In the genomic region with DNA sequence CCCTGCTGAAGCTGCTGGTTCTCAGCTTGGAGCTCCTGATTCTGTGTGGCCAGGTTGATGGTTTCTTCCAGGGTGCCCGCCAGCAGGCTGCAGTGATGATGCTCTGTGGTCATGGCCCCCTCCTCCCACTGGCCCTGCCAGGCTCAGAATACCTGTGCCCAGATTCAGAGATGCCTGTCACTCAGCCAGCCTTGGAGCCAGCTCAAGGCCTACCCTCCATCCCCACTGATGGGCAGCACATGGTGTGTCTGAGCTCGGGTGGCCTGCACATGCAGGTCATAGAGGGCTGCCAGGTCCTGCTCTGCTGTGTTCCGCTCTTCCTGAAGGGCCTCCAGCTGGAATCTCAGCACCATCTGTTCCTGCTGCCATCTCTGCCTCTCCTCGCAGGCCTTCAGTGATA, we compare ENCODE assay signal across 1 cellular context.
TF ChIP-seq lines count a peak whose summit lies in the region.

No MANE protein-coding gene starts in this region.

TF ChIP-seq in GM23338, 12 proteins besides CTCF, POLR2A, EP300 and RAD21 (continued from another document):
- TF ChIP-seq REST (IDR thresholded peaks at IDR 0.05; ENCODE audit: unreplicated experiment) (no peak), EZH2 (IDR thresholded peaks at IDR 0.05; ENCODE audit: low read depth, unreplicated experiment) (no peak), NANOG (IDR thresholded peaks at IDR 0.05; ENCODE audit: borderline replicate concordance) (no peak), EZH2phosphoT487 (IDR thresholded peaks at IDR 0.05; ENCODE audit: unreplicated experiment) (no peak), STAT1 (IDR thresholded peaks at IDR 0.05; ENCODE audit: unreplicated experiment) (no peak), ZNF114 (CRISPR knock-in tag; IDR thresholded peaks at IDR 0.05) (no peak)
- TF ChIP-seq, protein P1, sequence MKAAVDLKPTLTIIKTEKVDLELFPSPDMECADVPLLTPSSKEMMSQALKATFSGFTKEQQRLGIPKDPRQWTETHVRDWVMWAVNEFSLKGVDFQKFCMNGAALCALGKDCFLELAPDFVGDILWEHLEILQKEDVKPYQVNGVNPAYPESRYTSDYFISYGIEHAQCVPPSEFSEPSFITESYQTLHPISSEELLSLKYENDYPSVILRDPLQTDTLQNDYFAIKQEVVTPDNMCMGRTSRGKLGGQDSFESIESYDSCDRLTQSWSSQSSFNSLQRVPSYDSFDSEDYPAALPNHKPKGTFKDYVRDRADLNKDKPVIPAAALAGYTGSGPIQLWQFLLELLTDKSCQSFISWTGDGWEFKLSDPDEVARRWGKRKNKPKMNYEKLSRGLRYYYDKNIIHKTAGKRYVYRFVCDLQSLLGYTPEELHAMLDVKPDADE (IDR thresholded peaks at IDR 0.05), result no peak
- TF ChIP-seq, protein P2, sequence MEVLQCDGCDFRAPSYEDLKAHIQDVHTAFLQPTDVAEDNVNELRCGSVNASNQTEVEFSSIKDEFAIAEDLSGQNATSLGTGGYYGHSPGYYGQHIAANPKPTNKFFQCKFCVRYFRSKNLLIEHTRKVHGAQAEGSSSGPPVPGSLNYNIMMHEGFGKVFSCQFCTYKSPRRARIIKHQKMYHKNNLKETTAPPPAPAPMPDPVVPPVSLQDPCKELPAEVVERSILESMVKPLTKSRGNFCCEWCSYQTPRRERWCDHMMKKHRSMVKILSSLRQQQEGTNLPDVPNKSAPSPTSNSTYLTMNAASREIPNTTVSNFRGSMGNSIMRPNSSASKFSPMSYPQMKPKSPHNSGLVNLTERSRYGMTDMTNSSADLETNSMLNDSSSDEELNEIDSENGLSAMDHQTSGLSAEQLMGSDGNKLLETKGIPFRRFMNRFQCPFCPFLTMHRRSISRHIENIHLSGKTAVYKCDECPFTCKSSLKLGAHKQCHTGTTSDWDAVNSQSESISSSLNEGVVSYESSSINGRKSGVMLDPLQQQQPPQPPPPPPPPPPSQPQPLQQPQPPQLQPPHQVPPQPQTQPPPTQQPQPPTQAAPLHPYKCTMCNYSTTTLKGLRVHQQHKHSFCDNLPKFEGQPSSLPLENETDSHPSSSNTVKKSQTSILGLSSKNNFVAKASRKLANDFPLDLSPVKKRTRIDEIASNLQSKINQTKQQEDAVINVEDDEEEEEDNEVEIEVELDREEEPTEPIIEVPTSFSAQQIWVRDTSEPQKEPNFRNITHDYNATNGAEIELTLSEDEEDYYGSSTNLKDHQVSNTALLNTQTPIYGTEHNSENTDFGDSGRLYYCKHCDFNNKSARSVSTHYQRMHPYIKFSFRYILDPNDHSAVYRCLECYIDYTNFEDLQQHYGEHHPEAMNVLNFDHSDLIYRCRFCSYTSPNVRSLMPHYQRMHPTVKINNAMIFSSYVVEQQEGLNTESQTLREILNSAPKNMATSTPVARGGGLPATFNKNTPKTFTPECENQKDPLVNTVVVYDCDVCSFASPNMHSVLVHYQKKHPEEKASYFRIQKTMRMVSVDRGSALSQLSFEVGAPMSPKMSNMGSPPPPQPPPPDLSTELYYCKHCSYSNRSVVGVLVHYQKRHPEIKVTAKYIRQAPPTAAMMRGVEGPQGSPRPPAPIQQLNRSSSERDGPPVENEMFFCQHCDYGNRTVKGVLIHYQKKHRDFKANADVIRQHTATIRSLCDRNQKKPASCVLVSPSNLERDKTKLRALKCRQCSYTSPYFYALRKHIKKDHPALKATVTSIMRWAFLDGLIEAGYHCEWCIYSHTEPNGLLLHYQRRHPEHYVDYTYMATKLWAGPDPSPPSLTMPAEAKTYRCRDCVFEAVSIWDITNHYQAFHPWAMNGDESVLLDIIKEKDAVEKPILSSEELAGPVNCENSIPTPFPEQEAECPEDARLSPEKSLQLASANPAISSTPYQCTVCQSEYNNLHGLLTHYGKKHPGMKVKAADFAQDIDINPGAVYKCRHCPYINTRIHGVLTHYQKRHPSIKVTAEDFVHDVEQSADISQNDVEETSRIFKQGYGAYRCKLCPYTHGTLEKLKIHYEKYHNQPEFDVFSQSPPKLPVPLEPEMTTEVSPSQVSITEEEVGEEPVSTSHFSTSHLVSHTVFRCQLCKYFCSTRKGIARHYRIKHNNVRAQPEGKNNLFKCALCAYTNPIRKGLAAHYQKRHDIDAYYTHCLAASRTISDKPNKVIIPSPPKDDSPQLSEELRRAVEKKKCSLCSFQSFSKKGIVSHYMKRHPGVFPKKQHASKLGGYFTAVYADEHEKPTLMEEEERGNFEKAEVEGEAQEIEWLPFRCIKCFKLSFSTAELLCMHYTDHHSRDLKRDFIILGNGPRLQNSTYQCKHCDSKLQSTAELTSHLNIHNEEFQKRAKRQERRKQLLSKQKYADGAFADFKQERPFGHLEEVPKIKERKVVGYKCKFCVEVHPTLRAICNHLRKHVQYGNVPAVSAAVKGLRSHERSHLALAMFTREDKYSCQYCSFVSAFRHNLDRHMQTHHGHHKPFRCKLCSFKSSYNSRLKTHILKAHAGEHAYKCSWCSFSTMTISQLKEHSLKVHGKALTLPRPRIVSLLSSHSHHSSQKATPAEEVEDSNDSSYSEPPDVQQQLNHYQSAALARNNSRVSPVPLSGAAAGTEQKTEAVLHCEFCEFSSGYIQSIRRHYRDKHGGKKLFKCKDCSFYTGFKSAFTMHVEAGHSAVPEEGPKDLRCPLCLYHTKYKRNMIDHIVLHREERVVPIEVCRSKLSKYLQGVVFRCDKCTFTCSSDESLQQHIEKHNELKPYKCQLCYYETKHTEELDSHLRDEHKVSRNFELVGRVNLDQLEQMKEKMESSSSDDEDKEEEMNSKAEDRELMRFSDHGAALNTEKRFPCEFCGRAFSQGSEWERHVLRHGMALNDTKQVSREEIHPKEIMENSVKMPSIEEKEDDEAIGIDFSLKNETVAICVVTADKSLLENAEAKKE (CRISPR knock-in tag; IDR thresholded peaks at IDR 0.05), result no peak
